Comparison of ENCODE assay signal across 22 cellular contexts in the genomic region with DNA sequence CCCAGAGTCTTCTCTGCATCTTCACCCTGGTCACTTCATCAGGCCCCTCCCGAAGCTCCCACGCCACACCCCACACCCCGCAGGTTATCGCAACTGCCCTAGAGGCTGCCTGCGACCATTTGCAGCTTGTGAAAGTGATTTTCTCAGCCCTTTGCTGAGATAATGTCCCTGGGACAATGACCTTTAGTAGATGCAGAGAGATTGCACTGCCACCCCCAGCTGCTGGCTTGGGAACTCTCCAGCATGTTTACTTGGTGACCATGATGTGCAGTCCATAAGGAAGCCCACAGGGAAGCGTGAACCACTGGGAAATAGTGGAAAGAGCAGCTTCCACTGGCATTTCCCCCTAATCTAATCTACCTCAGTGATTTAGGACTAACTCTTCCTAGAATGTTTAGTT.
"Had no signal": no experiment of that assay in that cellular context is flagged by ENCODE, and none has a peak within 500 bp of the region (broad histone marks: within the 10 kb centered on the region; RNA-seq: fewer than 3 reads in every experiment).

No MANE protein-coding gene starts in this region.

- H3K4me3 ChIP-seq: colonic mucosa, hepatocyte, left ventricle myocardium inferior, lower lobe of right lung, ovary, right atrium auricular region, suprapubic skin, thyroid gland, upper lobe of left lung, uterus had no signal

- H3K4me1 ChIP-seq: colonic mucosa, left ventricle myocardium inferior, lower lobe of right lung, suprapubic skin, thyroid gland, upper lobe of left lung, uterus had no signal

- H3K27me3 ChIP-seq: colonic mucosa, hepatocyte, ovary, right atrium auricular region, suprapubic skin, thyroid gland, upper lobe of left lung, uterus had no signal

- H3K4me3 Mint-ChIP-seq: memory B cell; naive thymus-derived CD8-positive, alpha-beta T cell had no signal

- H3K27ac ChIP-seq: colonic mucosa, hepatocyte, left ventricle myocardium inferior, lower lobe of right lung, ovary, right atrium auricular region, suprapubic skin, thyroid gland, upper lobe of left lung, uterus had no signal

- H3K9me3 Mint-ChIP-seq: memory B cell; naive thymus-derived CD8-positive, alpha-beta T cell had no signal

- H2AFZ ChIP-seq: hepatocyte had no signal

- H3K27me3 Mint-ChIP-seq: memory B cell; naive thymus-derived CD8-positive, alpha-beta T cell had no signal

- H3K4me2 ChIP-seq: hepatocyte had no signal

- H3K79me2 ChIP-seq: hepatocyte had no signal

- ATAC-seq: left cardiac atrium; lower lobe of right lung; naive thymus-derived CD8-positive, alpha-beta T cell; stimulated activated naive CD8-positive, alpha-beta T cell treated with anti-CD3 and anti-CD28 coated beads, Interleukin-15, Interleukin-2, amounts not matched to agents 100 U/mL and 50 U/mL, for 24 hours had no signal

- H3K27ac Mint-ChIP-seq: memory B cell; naive thymus-derived CD8-positive, alpha-beta T cell had no signal

- DNase-seq: colonic mucosa; dermis blood vessel endothelial cell; erythroblast; foreskin melanocyte; head of caudate nucleus; kidney; left cardiac atrium; left ventricle myocardium inferior; lower lobe of right lung; naive thymus-derived CD8-positive, alpha-beta T cell; nucleus accumbens; ovary; small intestine; stimulated activated CD4-positive, alpha-beta T cell treated with anti-CD3 and anti-CD28 coated beads, Interleukin-12 subunit alpha, Interleukin-12 subunit beta, amount 100 ng/mL, for 4 hours; stimulated activated naive CD8-positive, alpha-beta T cell treated with anti-CD3 and anti-CD28 coated beads, Interleukin-15, Interleukin-2, amounts not matched to agents 100 U/mL and 50 U/mL, for 24 hours; thyroid gland; uterus had no signal

- H3K4me1 Mint-ChIP-seq: memory B cell; naive thymus-derived CD8-positive, alpha-beta T cell had no signal

- H3K36me3 ChIP-seq: colonic mucosa, ovary, uterus had no signal
